In the genomic region with DNA sequence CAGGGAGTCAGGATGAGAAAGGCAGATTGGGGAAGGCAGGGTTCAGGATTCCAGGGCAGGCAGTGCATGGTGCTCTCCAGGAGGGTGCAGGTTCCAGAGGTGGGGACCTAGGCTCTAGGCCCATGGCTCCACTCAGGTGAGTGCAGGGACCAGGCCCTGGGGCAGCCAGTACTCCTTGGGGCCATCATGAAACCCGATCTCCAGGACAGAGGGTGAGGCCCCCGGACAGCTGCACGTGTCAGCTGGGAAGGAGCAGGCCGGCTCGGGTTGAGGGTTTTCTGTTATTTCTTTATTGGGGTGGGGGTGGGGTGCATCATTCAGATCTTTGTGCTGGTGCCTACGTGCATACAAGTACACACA, we compare ENCODE assay signal across 11 cellular contexts. TPM values are rescaled to one million over a fixed set of nuclear protein-coding genes. Genes with fewer than 3 reads are reported as not detected.
A peak's percentile ranks its signal among the peaks of the same experiment; 100 is the strongest.
DNase-seq lines count a peak whose midpoint lies in the region; ATAC-seq and TF ChIP-seq lines count a peak whose summit lies in the region.
"Had no signal": no experiment of that assay in that cellular context is flagged by ENCODE, and none has a peak within 500 bp of the region (broad histone marks: within the 10 kb centered on the region; RNA-seq: fewer than 3 reads in every experiment).

No MANE protein-coding gene starts in this region.

- H3K79me2 ChIP-seq in H9 (ENCODE audit: insufficient read depth, low read length), result no peaks in the 10 kb centered on the region
- peaks cover 31% of the 10 kb centered on the region for H3K79me2 ChIP-seq in smooth muscle cell (ENCODE audit: low read depth)

- no peak overlapping the region for H3K23ac ChIP-seq in H9 (ENCODE audit: insufficient read length, low read depth, low read length)

- no peak for ATAC-seq in GM19023 (IDR thresholded peaks at IDR 0.05; ENCODE audit: unreplicated experiment)
- no peak for ATAC-seq in GM18517 (IDR thresholded peaks at IDR 0.05; ENCODE audit: unreplicated experiment)

- no peak overlapping the region for H3K14ac ChIP-seq in H9 (ENCODE audit: insufficient read depth, low read length)

- no peak overlapping the region for H2AFZ ChIP-seq in H9 (ENCODE audit: low read length)
- H2AFZ ChIP-seq in smooth muscle cell (ENCODE audit: low read depth), result no peak overlapping the region

- 0 out of 7 replicates have a peak overlapping the region, but pooled peaks of 1 of the 3 experiments have one; percentile 58 for H3K27ac Mint-ChIP-seq in H9

- H2AK5ac ChIP-seq in H9 (ENCODE audit: insufficient read length, low read length), result no peak overlapping the region

- H3K9me3 Mint-ChIP-seq in H9, result no peaks in the 10 kb centered on the region

- no peak overlapping the region for H3K4me2 ChIP-seq in H9 (ENCODE audit: insufficient read depth, insufficient read length, low read length)
- H3K4me2 ChIP-seq in smooth muscle cell, result peak overlapping the region; percentile 78

- DNase-seq in H9 (no peak), SW480 (ENCODE audit: low spot score) (peak; percentile 2), right atrium auricular region (ENCODE audit: low spot score) (no peak), smooth muscle cell (lab: John Stamatoyannopoulos, UW; ENCODE audit: unreplicated experiment) (no peak), NCI-H1048 (lab: John Stamatoyannopoulos, UW) (no peak), dermis blood vessel endothelial cell (no peak)
- DNase-seq: activated CD4-positive, alpha-beta T cell treated with anti-CD3 and anti-CD28 coated beads, Interleukin-2, amount 50 U/mL, for 1 hour; central memory CD4-positive, alpha-beta T cell had no signal

- H4K20me1 ChIP-seq in H9 (ENCODE audit: control insufficient read depth, insufficient read depth, insufficient read length) (no peaks in the 10 kb centered on the region), smooth muscle cell (ENCODE audit: low read depth) (peaks cover 27% of the 10 kb centered on the region)

- H2BK15ac ChIP-seq in H9 (ENCODE audit: low read depth, low read length), result no peak overlapping the region

- H3K23me2 ChIP-seq in H9 (ENCODE audit: insufficient read length, low read depth, low read length, poor library complexity, severe bottlenecking), result peaks cover 7% of the 10 kb centered on the region

- no peak overlapping the region for H3K18ac ChIP-seq in H9 (ENCODE audit: insufficient read length, low read depth, low read length)

- WGBS in H9 (ENCODE audit: extremely low coverage, insufficient read length, low lambda C conversion rate), result no CpG with 5 or more reads among the region's 6 CpGs
- WGBS in smooth muscle cell (ENCODE audit: low lambda C conversion rate), result 25% methylated on average over 6 of the region's 6 CpGs

- H3K27me3 Mint-ChIP-seq in H9 (ENCODE audit: low read depth), result peaks cover 2% of the 10 kb centered on the region; the same call in 1 of the 2 replicates

- H3K79me1 ChIP-seq in H9 (ENCODE audit: insufficient read depth, low read depth, low read length, poor library complexity, severe bottlenecking), result no peaks in the 10 kb centered on the region

- H3K4me1 ChIP-seq in H9 (ENCODE audit: insufficient read depth, low read length), result peaks cover 6% of the 10 kb centered on the region; the same call in 1 of the 2 replicates
- peaks cover 0 to 92% of the 10 kb centered on the region in 2 donors for H3K4me1 ChIP-seq in right atrium auricular region
- H3K4me1 ChIP-seq in smooth muscle cell (ENCODE audit: low read depth), result peaks cover 11% of the 10 kb centered on the region

- no peak overlapping the region for H2BK120ac ChIP-seq in H9 (ENCODE audit: low read depth, low read length, poor library complexity, severe bottlenecking)

- H4K8ac ChIP-seq in H9 (replicated peaks; ENCODE audit: insufficient read length, low read depth, low read length), result no peak overlapping the region

- H4K5ac ChIP-seq in H9 (ENCODE audit: insufficient read length, low read depth, low read length), result no peak overlapping the region

- H3K36me3 ChIP-seq in right atrium auricular region, result no peaks in the 10 kb centered on the region
- H3K36me3 ChIP-seq in smooth muscle cell (ENCODE audit: low read depth), result no peaks in the 10 kb centered on the region

- H3K4me1 Mint-ChIP-seq in H9, result peaks cover 19 to 28% of the 10 kb centered on the region in 2 experiments

- H3K4me3 Mint-ChIP-seq in H9, result peak overlapping the region; percentile 21 to 70; a peak in 4 of 5 replicates

- H3K56ac ChIP-seq in H9 (ENCODE audit: insufficient read length, low read depth, low read length), result no peak overlapping the region

- no peak overlapping the region for H2BK5ac ChIP-seq in H9 (ENCODE audit: insufficient read length, low read length)

- H3K4ac ChIP-seq in H9 (ENCODE audit: low read depth, low read length), result no peak overlapping the region

- H3K36me3 Mint-ChIP-seq in H9 (ENCODE audit: insufficient read depth in 1 of 3, low read depth in 3 of 3), result no peaks in the 10 kb centered on the region; a peak in 1 of 7 replicates

- peaks cover 6% of the 10 kb centered on the region for H3F3A ChIP-seq in smooth muscle cell (ENCODE audit: low read depth)

- H3K4me3 ChIP-seq in right atrium auricular region, result no peak overlapping the region
- H3K4me3 ChIP-seq in smooth muscle cell, result no peak overlapping the region

- no peak overlapping the region for H4K91ac ChIP-seq in H9 (ENCODE audit: insufficient read length, low read depth, low read length)

- no peak overlapping the region for H3T11ph ChIP-seq in H9 (ENCODE audit: low read length)

- no peak overlapping the region for H2BK20ac ChIP-seq in H9 (ENCODE audit: low read depth, low read length, poor library complexity, severe bottlenecking)

- no peak for TF ChIP-seq CTCF in H9 (conservative IDR thresholded peaks at IDR 0.05)
- no peak for TF ChIP-seq CTCF in right atrium auricular region (IDR thresholded peaks at IDR 0.05)
- no peak for TF ChIP-seq CTCF in smooth muscle cell (IDR thresholded peaks at IDR 0.05; ENCODE audit: borderline replicate concordance, insufficient read depth, poor library complexity, severe bottlenecking)

- H3K27me3 ChIP-seq in H9 (ENCODE audit: insufficient read depth, low read length) (no peaks in the 10 kb centered on the region), right atrium auricular region (no peaks in the 10 kb centered on the region), smooth muscle cell (ENCODE audit: low read depth) (no peaks in the 10 kb centered on the region)

- H2BK12ac ChIP-seq in H9 (ENCODE audit: insufficient read length, low read depth, low read length), result no peak overlapping the region

- H3K9me3 ChIP-seq in H9 (ENCODE audit: control insufficient read depth, low read depth, low read length), result no peaks in the 10 kb centered on the region
- H3K9me3 ChIP-seq in right atrium auricular region, result no peaks in the 10 kb centered on the region
- no peaks in the 10 kb centered on the region for H3K9me3 ChIP-seq in smooth muscle cell (replicated peaks; ENCODE audit: low read depth)

- no peak overlapping the region for H3K9ac ChIP-seq in H9 (ENCODE audit: extremely low read depth, insufficient read length, low read length)
- no peak overlapping the region for H3K9ac ChIP-seq in smooth muscle cell (ENCODE audit: low read depth)

- H3K27ac ChIP-seq in H9 (ENCODE audit: insufficient read length, low read depth, low read length) (no peak overlapping the region), right atrium auricular region (peak overlapping the region; percentile 85 to 93), smooth muscle cell (ENCODE audit: low read depth) (no peak overlapping the region)
- H3K27ac ChIP-seq: HL-60 had no signal

RNA-seq across cellular contexts. Expression of gene MTSS2, which starts 1.3 kb away (rescaled TPM):
- 41.0 and 42.5 TPM in 2 replicates for total RNA-seq in H9 (2021)
- total RNA-seq in right atrium auricular region, result 10 to 100 TPM; 35.3 to 44.7 TPM
- 19.5 and 27.1 TPM in 2 replicates for total RNA-seq in smooth muscle cell
- polyA plus RNA-seq in smooth muscle cell, result 4.2 and 8.7 TPM in 2 replicates
- total RNA-seq in dermis blood vessel endothelial cell, result 19.9 and 20.6 TPM in 2 replicates

RNA-seq across cellular contexts. Expression of gene IL34, which starts 40.8 kb away (rescaled TPM):
- 4.2 and 4.4 TPM in 2 replicates for total RNA-seq in H9 (2021)
- 1 to 10 TPM in 1 of 2 donors, under 1 TPM in 1; 0.39 to 2.2 TPM for total RNA-seq in right atrium auricular region
- not detected in 2 replicates for total RNA-seq in smooth muscle cell
- 0.49 and 1.2 TPM in 2 replicates for polyA plus RNA-seq in smooth muscle cell
- 1.9 and 7.3 TPM in 2 replicates for total RNA-seq in dermis blood vessel endothelial cell

Comparison
In these comparisons a context has a peak if more than half of its experiments do, and no peak if none do; other contexts are left out.
1. H3K27ac ChIP-seq: peak in right atrium auricular region (2 of 2); none in H9 (single experiment) and smooth muscle cell (single experiment).